ENCODE assay signal across 11 cellular contexts in the genomic region with DNA sequence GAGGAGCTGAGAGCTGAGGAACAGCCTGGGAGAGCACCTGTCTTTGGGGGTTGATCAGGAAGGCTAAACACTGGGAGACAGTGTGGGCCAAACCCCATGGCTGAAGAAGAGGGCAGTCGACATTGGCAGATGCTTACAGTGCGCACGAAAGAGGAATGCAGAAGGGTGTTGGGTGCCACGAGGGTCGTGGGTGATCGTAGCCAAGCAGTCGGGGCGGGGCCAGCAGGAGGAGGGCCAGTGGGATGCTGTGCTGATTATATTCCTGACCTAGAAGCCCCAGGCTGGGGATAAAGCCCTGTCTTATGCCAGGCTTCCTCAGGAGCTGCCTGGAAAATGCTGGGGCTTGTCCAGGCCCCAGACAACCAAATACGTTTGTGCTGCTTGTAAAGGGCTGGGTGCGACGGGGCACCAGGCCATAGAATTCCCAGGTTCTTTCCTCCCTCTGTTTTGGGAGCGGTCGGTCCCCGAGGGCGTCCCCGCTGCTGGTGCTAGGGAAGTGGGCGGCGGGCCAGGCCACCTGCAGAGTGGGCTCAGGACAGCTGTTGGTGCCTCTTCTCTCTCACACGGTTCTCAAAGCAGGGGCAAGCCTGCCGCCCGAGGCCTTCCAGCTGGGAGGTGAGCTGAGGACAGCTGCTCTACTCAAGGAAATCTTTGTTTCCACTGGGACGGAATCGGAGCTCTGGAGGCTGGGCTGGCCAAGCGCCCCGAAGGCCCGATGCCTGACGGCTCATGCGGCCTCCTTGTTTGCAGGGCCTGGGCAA. TPM values are rescaled to one million over a fixed set of nuclear protein-coding genes. Genes with fewer than 3 reads are reported as not detected.
DNase-seq lines count a peak whose midpoint lies in the region; ATAC-seq and TF ChIP-seq lines count a peak whose summit lies in the region.
"Had no signal": no experiment of that assay in that cellular context is flagged by ENCODE, and none has a peak within 500 bp of the region (broad histone marks: within the 10 kb centered on the region; RNA-seq: fewer than 3 reads in every experiment).

No MANE protein-coding gene starts in this region.

- TF ChIP-seq EP300 in esophagus muscularis mucosa (IDR thresholded peaks at IDR 0.05), result no peak

- no peak overlapping the region for H4K8ac ChIP-seq in neuronal stem cell (ENCODE audit: low read depth, low read length)

- H3K27ac ChIP-seq in esophagus muscularis mucosa (replicated peaks in 1 of 4), result peak overlapping the region; percentile 64 to 79 (median 68)
- no peak overlapping the region for H3K27ac ChIP-seq in neuronal stem cell (replicated peaks; ENCODE audit: low read length)
- H3K27ac ChIP-seq: parathyroid adenoma, VCaP had no signal

- no peak overlapping the region for H2BK12ac ChIP-seq in neuronal stem cell (ENCODE audit: low read length)

- no peaks in the 10 kb centered on the region for H3K27me3 ChIP-seq in BE2C
- H3K27me3 ChIP-seq in esophagus muscularis mucosa, result no peaks in the 10 kb centered on the region
- H3K27me3 ChIP-seq in neuronal stem cell (ENCODE audit: control insufficient read depth in 3 of 3, insufficient read depth in 3 of 3, low read depth in 1 of 3, low read length in 3 of 3), result peaks cover 0 to 59% (median 0%) of the 10 kb centered on the region in 3 experiments

- H2AFZ ChIP-seq in neuronal stem cell (ENCODE audit: low read length), result no peak overlapping the region
- H2AFZ ChIP-seq: parathyroid adenoma had no signal

- peak overlapping the region; percentile 15 for H3K9ac ChIP-seq in neuronal stem cell (ENCODE audit: low read depth, low read length, poor library complexity)
- H3K9ac ChIP-seq: parathyroid adenoma had no signal

- H2BK15ac ChIP-seq in neuronal stem cell (ENCODE audit: low read length), result no peak overlapping the region

- H3K36me3 ChIP-seq in BE2C (no peaks in the 10 kb centered on the region), esophagus muscularis mucosa (peaks cover 0 to 3% (median 0%) of the 10 kb centered on the region in 4 donors), neuronal stem cell (replicated peaks in 1 of 2; ENCODE audit: control insufficient read depth in 2 of 2, insufficient read depth in 2 of 2, low read length in 2 of 2) (no peaks in the 10 kb centered on the region)

- peak overlapping the region; percentile 81 for H3K18ac ChIP-seq in neuronal stem cell (ENCODE audit: low read length)

- no peak overlapping the region for H3K4me2 ChIP-seq in neuronal stem cell (ENCODE audit: insufficient read depth, low read length, poor library complexity, severe bottlenecking)

- H3K23ac ChIP-seq in neuronal stem cell (ENCODE audit: low read depth, low read length, poor library complexity), result no peak overlapping the region

- H3K4ac ChIP-seq in neuronal stem cell (ENCODE audit: low read length), result no peak overlapping the region

- peaks cover 32 to 34% of the 10 kb centered on the region in 2 donors for H3K27me3 Mint-ChIP-seq in stimulated activated naive B cell treated with anti-CD40 and anti-IgM and Interleukin-4, amounts not matched to agents 10 μg/mL and 1 μg/mL and 100 μg/mL, for 72 hours

- H3K9me3 ChIP-seq in BE2C (no peaks in the 10 kb centered on the region), esophagus muscularis mucosa (no peaks in the 10 kb centered on the region), neuronal stem cell (replicated peaks in 1 of 2; ENCODE audit: control insufficient read depth in 2 of 2, insufficient read depth in 1 of 2, low read depth in 1 of 2, low read length in 2 of 2) (no peaks in the 10 kb centered on the region)

- no peak overlapping the region for H2BK5ac ChIP-seq in neuronal stem cell (ENCODE audit: low read length)

- TF ChIP-seq CTCF in BE2C (IDR thresholded peaks at IDR 0.05; ENCODE audit: low read depth, low read length) (no peak), esophagus muscularis mucosa (IDR thresholded peaks at IDR 0.05) (no peak)

- no peak for ATAC-seq in stimulated activated naive B cell treated with anti-CD40 and anti-IgM and Interleukin-4, amounts not matched to agents 10 μg/mL and 1 μg/mL and 100 μg/mL, for 72 hours (replicated peaks)
- ATAC-seq in HG02678 (IDR thresholded peaks at IDR 0.05; ENCODE audit: unreplicated experiment), result no peak

- 58% methylated on average over 26 of the region's 28 CpGs for WGBS in esophagus muscularis mucosa
- no CpG with 5 or more reads among the region's 28 CpGs for WGBS in neuronal stem cell (ENCODE audit: extremely low coverage in 2 of 2, insufficient read length in 2 of 2, insufficient replicate concordance in 1 of 2), 2 donors

- H3K4me3 ChIP-seq in BE2C (ENCODE audit: low read depth, low read length) (no peak overlapping the region), esophagus muscularis mucosa (no peak overlapping the region), neuronal stem cell (ENCODE audit: low read length in 2 of 2) (no peak overlapping the region)

- intact Hi-C loops in esophagus muscularis mucosa (cut with DNase I), result no loop called here

- H3K9me3 Mint-ChIP-seq in stimulated activated naive B cell treated with anti-CD40 and anti-IgM and Interleukin-4, amounts not matched to agents 10 μg/mL and 1 μg/mL and 100 μg/mL, for 72 hours, result no peaks in the 10 kb centered on the region
- H3K9me3 Mint-ChIP-seq: activated naive CD4-positive, alpha-beta T cell treated with anti-CD3 and anti-CD28 coated beads, Interleukin-2, amount 10 ng/mL, durations not matched to agents 7 days and 5 days had no signal

- DNase-seq in BE2C (peak; percentile 57), NCI-H2171 (lab: John Stamatoyannopoulos, UW) (peak; percentile 88), esophagus muscularis mucosa (ENCODE audit: extremely low spot score) (no peak), neuronal stem cell (ENCODE audit: low spot score) (no peak), NCI-H1436 treated with DMSO at 0.1 percent for 48 hours (lab: John Stamatoyannopoulos, UW) (no peak), GOT3 (lab: John Stamatoyannopoulos, UW) (no peak)
- DNase-seq in stimulated activated naive B cell treated with anti-CD40 and anti-IgM and Interleukin-4, amounts not matched to agents 10 μg/mL and 1 μg/mL and 100 μg/mL, for 72 hours, result no peak
- DNase-seq: activated naive CD4-positive, alpha-beta T cell treated with anti-CD3 and anti-CD28 coated beads, Interleukin-2, amount 10 ng/mL, durations not matched to agents 7 days and 5 days had no signal

- peak overlapping the region; percentile 40 for H2AK5ac ChIP-seq in neuronal stem cell (ENCODE audit: low read depth, low read length)

- no peak overlapping the region for H3K4me3 Mint-ChIP-seq in stimulated activated naive B cell treated with anti-CD40 and anti-IgM and Interleukin-4, amounts not matched to agents 10 μg/mL and 1 μg/mL and 100 μg/mL, for 72 hours
- H3K4me3 Mint-ChIP-seq: activated naive CD4-positive, alpha-beta T cell treated with anti-CD3 and anti-CD28 coated beads, Interleukin-2, amount 10 ng/mL, durations not matched to agents 7 days and 5 days had no signal

- H3K27ac Mint-ChIP-seq in stimulated activated naive B cell treated with anti-CD40 and anti-IgM and Interleukin-4, amounts not matched to agents 10 μg/mL and 1 μg/mL and 100 μg/mL, for 72 hours, result no peak overlapping the region
- H3K27ac Mint-ChIP-seq: activated naive CD4-positive, alpha-beta T cell treated with anti-CD3 and anti-CD28 coated beads, Interleukin-2, amount 10 ng/mL, durations not matched to agents 7 days and 5 days had no signal

- no peak overlapping the region for H2BK120ac ChIP-seq in neuronal stem cell (ENCODE audit: low read depth, low read length)

- no peak overlapping the region for H3K14ac ChIP-seq in neuronal stem cell (ENCODE audit: low read length)

- H3K79me1 ChIP-seq in neuronal stem cell (ENCODE audit: low read depth, low read length), result no peaks in the 10 kb centered on the region

- H3K36me3 Mint-ChIP-seq in stimulated activated naive B cell treated with anti-CD40 and anti-IgM and Interleukin-4, amounts not matched to agents 10 μg/mL and 1 μg/mL and 100 μg/mL, for 72 hours, result no peaks in the 10 kb centered on the region
- H3K36me3 Mint-ChIP-seq: activated naive CD4-positive, alpha-beta T cell treated with anti-CD3 and anti-CD28 coated beads, Interleukin-2, amount 10 ng/mL, durations not matched to agents 7 days and 5 days had no signal

- no peak for TF ChIP-seq POLR2A in esophagus muscularis mucosa (IDR thresholded peaks at IDR 0.05; ENCODE audit: low read depth)

- H3K4me1 ChIP-seq in BE2C, result no peaks in the 10 kb centered on the region
- peaks cover 24 to 63% (median 46%) of the 10 kb centered on the region in 4 donors for H3K4me1 ChIP-seq in esophagus muscularis mucosa
- peaks cover 0 to 2% of the 10 kb centered on the region in 2 donors for H3K4me1 ChIP-seq in neuronal stem cell (ENCODE audit: control insufficient read depth in 2 of 2, insufficient read depth in 1 of 2, low read depth in 1 of 2, low read length in 2 of 2)
- H3K4me1 ChIP-seq: parathyroid adenoma had no signal

- no peaks in the 10 kb centered on the region for H3K4me1 Mint-ChIP-seq in stimulated activated naive B cell treated with anti-CD40 and anti-IgM and Interleukin-4, amounts not matched to agents 10 μg/mL and 1 μg/mL and 100 μg/mL, for 72 hours
- H3K4me1 Mint-ChIP-seq: activated naive CD4-positive, alpha-beta T cell treated with anti-CD3 and anti-CD28 coated beads, Interleukin-2, amount 10 ng/mL, durations not matched to agents 7 days and 5 days had no signal

- H4K91ac ChIP-seq in neuronal stem cell (ENCODE audit: low read depth, low read length, poor library complexity), result no peak overlapping the region

RNA-seq across cellular contexts. Expression of a gene that starts 10.0 kb away (rescaled TPM):
- 11.1 TPM for polyA plus RNA-seq in BE2C (2012; ENCODE audit: insufficient read depth, insufficient read length, low read depth)
- 100 to 1,000 TPM in 1 of 4 donors, 10 to 100 TPM in 3; 31.1 to 115 (median 70.4) TPM for total RNA-seq in esophagus muscularis mucosa
- polyA plus RNA-seq in neuronal stem cell (2013, experiment 1 of 2), result 1.3 TPM
- 1.6 TPM for polyA plus RNA-seq in neuronal stem cell (2013, experiment 2 of 2)

RNA-seq across cellular contexts. Expression of a gene that starts 24.4 kb away (rescaled TPM):
- 99.6 TPM for polyA plus RNA-seq in BE2C (2012; ENCODE audit: insufficient read depth, insufficient read length, low read depth)
- 10 to 100 TPM; 21.2 to 33.7 (median 27.0) TPM for total RNA-seq in esophagus muscularis mucosa
- polyA plus RNA-seq in neuronal stem cell (2013, experiment 1 of 2), result 30.7 TPM
- 30.5 TPM for polyA plus RNA-seq in neuronal stem cell (2013, experiment 2 of 2)

RNA-seq across cellular contexts. Expression of a gene that starts 40.7 kb away (rescaled TPM):
- 68.4 TPM for polyA plus RNA-seq in BE2C (2012; ENCODE audit: insufficient read depth, insufficient read length, low read depth)
- 10 to 100 TPM; 10.4 to 23.7 (median 19.1) TPM for total RNA-seq in esophagus muscularis mucosa
- 17.4 TPM for polyA plus RNA-seq in neuronal stem cell (2013, experiment 1 of 2)
- polyA plus RNA-seq in neuronal stem cell (2013, experiment 2 of 2), result 18.1 TPM

RNA-seq across cellular contexts. Expression of a gene that starts 54.2 kb away (rescaled TPM):
- 544 TPM for polyA plus RNA-seq in BE2C (2012; ENCODE audit: insufficient read depth, insufficient read length, low read depth)
- total RNA-seq in esophagus muscularis mucosa, result 100 to 1,000 TPM; 106 to 284 (median 197) TPM
- polyA plus RNA-seq in neuronal stem cell (2013, experiment 1 of 2), result 36.5 TPM
- 36.6 TPM for polyA plus RNA-seq in neuronal stem cell (2013, experiment 2 of 2)

Comparison
In these comparisons a context has a peak if more than half of its experiments do, and no peak if none do; other contexts are left out.
1. DNase-seq: peak in BE2C (single experiment) and NCI-H2171 (single experiment); none in esophagus muscularis mucosa (single experiment), neuronal stem cell (single experiment), stimulated activated naive B cell treated with anti-CD40 and anti-IgM and Interleukin-4, amounts not matched to agents 10 μg/mL and 1 μg/mL and 100 μg/mL, for 72 hours (single experiment), NCI-H1436 treated with DMSO at 0.1 percent for 48 hours (single experiment) and GOT3 (single experiment).